Comparison of ENCODE assay signal across 8 cellular contexts in genomic region chr15:31080618-31081017, GRCh38. TPM values are rescaled to one million over a fixed set of nuclear protein-coding genes. Genes with fewer than 3 reads are reported as not detected.
A peak's percentile ranks its signal among the peaks of the same experiment; 100 is the strongest.
DNase-seq lines count a peak whose midpoint lies in the region; ATAC-seq and TF ChIP-seq lines count a peak whose summit lies in the region.

No MANE protein-coding gene starts in this region.

- no peak for TF ChIP-seq EP300 in sigmoid colon (IDR thresholded peaks at IDR 0.05)

- H3K27me3 Mint-ChIP-seq in activated T-cell treated with anti-CD3 and anti-CD28 coated beads, Interleukin-2, amount 50 U/mL, for 24 hours, result peaks cover 47% of the 10 kb centered on the region

- no peak overlapping the region for H3K27ac Mint-ChIP-seq in activated T-cell treated with anti-CD3 and anti-CD28 coated beads, Interleukin-2, amount 50 U/mL, for 24 hours

- intact Hi-C loops in Right ventricle myocardium superior (cut with DNase I), result no loop called here
- intact Hi-C loops in sigmoid colon (cut with DNase I), result no loop called here

- H3K9me3 ChIP-seq in sigmoid colon, result no peaks in the 10 kb centered on the region

- H3K4me1 ChIP-seq in sigmoid colon, result no peaks in the 10 kb centered on the region

- H3K4me3 Mint-ChIP-seq in activated T-cell treated with anti-CD3 and anti-CD28 coated beads, Interleukin-2, amount 50 U/mL, for 24 hours, result peak overlapping the region; percentile 46

- no peak for ATAC-seq in activated CD4-positive, CD25-positive, alpha-beta regulatory T cell treated with anti-CD3 and anti-CD28 coated beads, Interleukin-2, amount 50 U/mL, for 24 hours
- ATAC-seq in Right ventricle myocardium superior (ENCODE audit: poor library complexity), result peak; percentile 91
- ATAC-seq in GM21515 (IDR thresholded peaks at IDR 0.05; ENCODE audit: unreplicated experiment), result no peak

- peak overlapping the region in 2 of 4 donors; percentile 14 to 36 for H3K4me3 ChIP-seq in sigmoid colon

- no peak for TF ChIP-seq CTCF in sigmoid colon (IDR thresholded peaks at IDR 0.05)

- H3K36me3 ChIP-seq in sigmoid colon, result no peaks in the 10 kb centered on the region

- no peak for TF ChIP-seq POLR2A in sigmoid colon (IDR thresholded peaks at IDR 0.05)

- H3K36me3 Mint-ChIP-seq in activated T-cell treated with anti-CD3 and anti-CD28 coated beads, Interleukin-2, amount 50 U/mL, for 24 hours (ENCODE audit: low read depth), result no peaks in the 10 kb centered on the region

- H3K9me3 Mint-ChIP-seq in activated T-cell treated with anti-CD3 and anti-CD28 coated beads, Interleukin-2, amount 50 U/mL, for 24 hours, result no peaks in the 10 kb centered on the region

- no peak overlapping the region for H3K27ac ChIP-seq in sigmoid colon

- H3K27me3 ChIP-seq in sigmoid colon, result peaks cover 0 to 13% (median 0%) of the 10 kb centered on the region in 3 donors

- peaks cover 4% of the 10 kb centered on the region for H3K4me1 Mint-ChIP-seq in activated T-cell treated with anti-CD3 and anti-CD28 coated beads, Interleukin-2, amount 50 U/mL, for 24 hours (ENCODE audit: low read depth)

- 28 to 65% methylated on average over 26 of the region's 26 CpGs for WGBS in sigmoid colon, 2 donors

- DNase-seq in activated CD4-positive, CD25-positive, alpha-beta regulatory T cell treated with anti-CD3 and anti-CD28 coated beads, Interleukin-2, amount 50 U/mL, for 72 hours, result peak; percentile 37
- DNase-seq in activated T-cell treated with anti-CD3 and anti-CD28 coated beads, Interleukin-2, amount 50 U/mL, for 24 hours, result peak; percentile 40
- DNase-seq in Right ventricle myocardium superior (peak; percentile 78), sigmoid colon (peak; percentile 73), NCI-H1105 (lab: John Stamatoyannopoulos, UW) (no peak), GDM1 (lab: John Stamatoyannopoulos, UW) (no peak)

RNA-seq across cellular contexts. Expression of gene TRPM1, which starts 20.9 kb away (rescaled TPM):
- not detected for total RNA-seq in Right ventricle myocardium superior
- not detected for total RNA-seq in sigmoid colon
- under 1 TPM in 1 of 3 donors, not detected in 2; 0.12 TPM for polyA plus RNA-seq in sigmoid colon

Comparison
In these comparisons a context has a peak if more than half of its experiments do, and no peak if none do; other contexts are left out.
1. DNase-seq: peak in activated CD4-positive, CD25-positive, alpha-beta regulatory T cell treated with anti-CD3 and anti-CD28 coated beads, Interleukin-2, amount 50 U/mL, for 72 hours (single experiment), activated T-cell treated with anti-CD3 and anti-CD28 coated beads, Interleukin-2, amount 50 U/mL, for 24 hours (single experiment), Right ventricle myocardium superior (single experiment) and sigmoid colon (single experiment); none in NCI-H1105 (single experiment) and GDM1 (single experiment).